Comparison of ENCODE assay signal across 8 cellular contexts in the genomic region with DNA sequence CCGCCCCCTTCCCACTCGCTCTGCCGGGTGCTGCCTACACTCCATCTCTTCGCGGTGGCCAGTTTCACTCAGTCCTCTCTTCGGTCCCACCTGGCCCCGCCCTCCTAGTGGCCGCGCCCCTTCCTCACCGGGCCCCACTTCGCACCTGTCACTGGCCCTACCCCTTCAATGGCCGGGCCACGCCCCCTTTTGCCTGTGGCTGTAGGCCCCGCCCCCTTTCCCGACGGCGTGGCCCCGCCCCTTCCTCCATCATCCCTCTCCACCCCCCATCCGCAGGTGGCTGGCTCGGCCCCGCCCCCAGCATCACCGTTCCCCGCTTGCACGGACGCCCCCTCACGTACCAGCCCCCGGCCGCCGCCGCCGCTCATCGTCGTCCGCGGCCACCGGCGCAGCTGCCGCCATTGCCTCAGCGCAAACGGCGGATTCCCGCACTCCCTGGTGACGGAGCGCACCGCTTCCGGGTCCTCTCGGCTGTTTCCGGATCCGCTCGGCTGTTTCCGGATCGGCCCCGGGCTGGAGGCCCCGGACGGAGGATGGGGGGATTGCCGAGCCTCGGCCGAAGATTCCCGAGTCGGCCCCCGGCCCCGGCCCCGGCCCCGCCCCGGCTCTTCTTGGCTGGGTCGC. TPM values are rescaled to one million over a fixed set of nuclear protein-coding genes. Genes with fewer than 3 reads are reported as not detected.
DNase-seq lines count a peak whose midpoint lies in the region; ATAC-seq, FAIRE-seq and TF ChIP-seq lines count a peak whose summit lies in the region.

A gene with protein sequence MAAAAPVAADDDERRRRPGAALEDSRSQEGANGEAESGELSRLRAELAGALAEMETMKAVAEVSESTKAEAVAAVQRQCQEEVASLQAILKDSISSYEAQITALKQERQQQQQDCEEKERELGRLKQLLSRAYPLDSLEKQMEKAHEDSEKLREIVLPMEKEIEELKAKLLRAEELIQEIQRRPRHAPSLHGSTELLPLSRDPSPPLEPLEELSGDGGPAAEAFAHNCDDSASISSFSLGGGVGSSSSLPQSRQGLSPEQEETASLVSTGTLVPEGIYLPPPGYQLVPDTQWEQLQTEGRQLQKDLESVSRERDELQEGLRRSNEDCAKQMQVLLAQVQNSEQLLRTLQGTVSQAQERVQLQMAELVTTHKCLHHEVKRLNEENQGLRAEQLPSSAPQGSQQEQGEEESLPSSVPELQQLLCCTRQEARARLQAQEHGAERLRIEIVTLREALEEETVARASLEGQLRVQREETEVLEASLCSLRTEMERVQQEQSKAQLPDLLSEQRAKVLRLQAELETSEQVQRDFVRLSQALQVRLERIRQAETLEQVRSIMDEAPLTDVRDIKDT (minus strand): TSS at position 477 of the 624 bp plus-strand sequence. CDS start 75 bp downstream, at position 402.

- DNase-seq in AG10803 (ENCODE audit: low read depth) = peak; percentile 81
- peak; percentile 63 for DNase-seq in NCI-H446 treated with DMSO at 0.1 percent for 48 hours (lab: John Stamatoyannopoulos, UW)
- DNase-seq in activated CD4-positive, alpha-beta T cell treated with anti-CD3 and anti-CD28 coated beads for 24 hours (ENCODE audit: low read depth in 2 of 2) = peak; percentile 98
- peak; percentile 99 for DNase-seq in cerebellum (ENCODE audit: low spot score)
- DNase-seq in kidney = peak; percentile 98
- peak; percentile 98 for DNase-seq in stimulated activated CD4-positive, alpha-beta T cell treated with anti-CD3 and anti-CD28 coated beads, Interleukin-15, amount 100 ng/mL, for 24 hours

- no peak for FAIRE-seq in kidney (lab: Jason Lieb, UNC)

- intact Hi-C loops in kidney (cut with DNase I) = no loop called here

- peak within 1 kb of the TSS; percentile 83 for H3K4me3 ChIP-seq in AG10803 (ENCODE audit: low read length)
- peak within 1 kb of the TSS; percentile 91 to 92 for H3K4me3 ChIP-seq in kidney (ENCODE audit: low read length in 2 of 2)

- H3K36me3 ChIP-seq in kidney (ENCODE audit: control insufficient read depth in 1 of 2, insufficient read depth in 2 of 2, low read length in 2 of 2) = no peaks in the 10 kb centered on the region

- peak within 1 kb of the TSS; percentile 95 to 96 for H3K27ac ChIP-seq in kidney (ENCODE audit: low read depth in 2 of 2, low read length in 2 of 2)

- peak within 1 kb of the TSS; percentile 84 to 85 for H3K9ac ChIP-seq in kidney (ENCODE audit: low read length in 2 of 2)

- ATAC-seq in GM19043 (IDR thresholded peaks at IDR 0.05; ENCODE audit: low read depth, unreplicated experiment) (peak; percentile 45), HG03378 (IDR thresholded peaks at IDR 0.05; ENCODE audit: unreplicated experiment) (peak; percentile 41)

- H3K4me1 ChIP-seq in kidney (ENCODE audit: control insufficient read depth in 1 of 2, insufficient read depth in 1 of 2, low read depth in 1 of 2, low read length in 2 of 2) = peaks cover 5 to 10% of the 10 kb centered on the region in 2 donors

- TF ChIP-seq CTCF in AG10803 (conservative IDR thresholded peaks at IDR 0.05; ENCODE audit: low read length) (no peak), kidney (IDR thresholded peaks at IDR 0.05; ENCODE audit: borderline replicate concordance, extremely low read depth, insufficient read depth) (no peak)

- H3K9me3 ChIP-seq in kidney (ENCODE audit: control insufficient read depth in 1 of 2, low read length in 2 of 2) = no peaks in the 10 kb centered on the region

RNA-seq across cellular contexts. Expression of the gene that starts here (rescaled TPM):
- total RNA-seq in cerebellum (7.3 TPM), kidney (30.1 TPM)
- polyA plus RNA-seq in kidney (ENCODE audit: insufficient read depth, low read depth, low replicate concordance) = 21.0 TPM

Comparison
In these comparisons a context has a peak if more than half of its experiments do, and no peak if none do; other contexts are left out.
1. Peak in every context shown above with its lines: DNase-seq, ATAC-seq, H3K4me3 ChIP-seq and H3K27ac ChIP-seq.